ENCODE assay signal across 27 cellular contexts in genomic region chr11:86072211-86072610, GRCh38. TPM values are rescaled to one million over a fixed set of nuclear protein-coding genes. Genes with fewer than 3 reads are reported as not detected.
DNase-seq lines count a peak whose midpoint lies in the region; ATAC-seq and TF ChIP-seq lines count a peak whose summit lies in the region.
"Had no signal": no experiment of that assay in that cellular context is flagged by ENCODE, and none has a peak within 500 bp of the region (broad histone marks: within the 10 kb centered on the region; RNA-seq: fewer than 3 reads in every experiment).

No MANE protein-coding gene starts in this region.

- no peak for DNase-seq in natural killer cell treated with Interleukin-12 subunit alpha and Interleukin-12 subunit beta and Interleukin-15 and Interleukin-18, amount 100 ng/mL, for 72 hours (ENCODE audit: low spot score)
- DNase-seq in natural killer cell: no peak
- DNase-seq in adipocyte (ENCODE audit: low read depth): no peak
- no peak for DNase-seq in mesenchymal stem cell
- DNase-seq in type B pancreatic cell (ENCODE audit: extremely low spot score, unreplicated experiment): no peak
- DNase-seq in osteocyte (ENCODE audit: extremely low spot score, unreplicated experiment): no peak
- no peak for DNase-seq in NCI-H2107 (lab: John Stamatoyannopoulos, UW)
- no peak for DNase-seq in SK-N-DZ (ENCODE audit: low spot score)
- DNase-seq: 8988T; CD4-positive, alpha-beta T cell; DMS53; GDM1; Kasumi-1; MV-4-11; NCI-H1105; NCI-H1436 treated with DMSO at 0.1 percent for 48 hours; NCI-H187 treated with DMSO at 0.1 percent for 48 hours; NCI-H446; NCI-H526; NCI-H82; NK-92 treated with Interleukin-12 subunit alpha and Interleukin-12 subunit beta, amount 100 ng/mL, for 24 hours; PC-3; SJCRH30 had no signal

- H3K18ac ChIP-seq in mesenchymal stem cell (ENCODE audit: low read depth in 1 of 2, low read length in 2 of 2): no peak overlapping the region

- intact Hi-C loops in natural killer cell (cut with micrococcal nuclease): no loop called here

- H3K9me3 ChIP-seq in adipocyte (ENCODE audit: control insufficient read depth, low read length) (no peaks in the 10 kb centered on the region), mesenchymal stem cell (ENCODE audit: control insufficient read depth, low read length) (no peaks in the 10 kb centered on the region)
- H3K9me3 ChIP-seq: BLaER1 treated with 17β-estradiol and CSF1 and Interleukin-3, amounts not matched to agents 10 nM and 100 nM; SJCRH30 had no signal

- no peak overlapping the region for H3K4me2 ChIP-seq in mesenchymal stem cell (ENCODE audit: low read length, poor library complexity, severe bottlenecking)
- H3K4me2 ChIP-seq: BLaER1 treated with 17β-estradiol and CSF1 and Interleukin-3, amounts not matched to agents 10 nM and 100 nM had no signal

- H3K27ac Mint-ChIP-seq in natural killer cell treated with Interleukin-12 subunit alpha and Interleukin-12 subunit beta and Interleukin-15 and Interleukin-18, amount 100 ng/mL, for 72 hours: peak overlapping the region; percentile 1 to 2
- H3K27ac Mint-ChIP-seq in natural killer cell: no peak overlapping the region
- H3K27ac Mint-ChIP-seq in type B pancreatic cell: peak overlapping the region; percentile 35
- no peak overlapping the region for H3K27ac Mint-ChIP-seq in osteocyte (ENCODE audit: unreplicated experiment)

- H2BK120ac ChIP-seq in mesenchymal stem cell (ENCODE audit: low read depth, low read length): no peak overlapping the region

- H3K27ac ChIP-seq in mesenchymal stem cell (ENCODE audit: low read length, poor library complexity, severe bottlenecking): no peak overlapping the region
- H3K27ac ChIP-seq: BLaER1 treated with 17β-estradiol and CSF1 and Interleukin-3, amounts not matched to agents 10 nM and 100 nM; SJCRH30 had no signal

- WGBS in mesenchymal stem cell: 90% methylated on average over 4 of the region's 5 CpGs

- no peak overlapping the region for H2AFZ ChIP-seq in mesenchymal stem cell (ENCODE audit: low read depth, low read length)

- H3K36me3 ChIP-seq in adipocyte (ENCODE audit: control insufficient read depth, insufficient read depth, low read length, severe bottlenecking): no peaks in the 10 kb centered on the region
- H3K36me3 ChIP-seq in mesenchymal stem cell (ENCODE audit: control insufficient read depth in 1 of 2, insufficient read depth in 2 of 2, low read depth in 1 of 2, low read length in 2 of 2): no peaks in the 10 kb centered on the region
- H3K36me3 ChIP-seq: BLaER1 treated with 17β-estradiol and CSF1 and Interleukin-3, amounts not matched to agents 10 nM and 100 nM; SJCRH30 had no signal

- TF ChIP-seq CTCF in natural killer cell (IDR thresholded peaks at IDR 0.05) (no peak), type B pancreatic cell (conservative IDR thresholded peaks at IDR 0.05) (no peak), osteocyte (IDR thresholded peaks at IDR 0.05) (no peak)

- peaks cover 27% of the 10 kb centered on the region for H3K4me1 ChIP-seq in adipocyte (ENCODE audit: control insufficient read depth, insufficient read depth, low read length)
- peaks cover 3% of the 10 kb centered on the region for H3K4me1 ChIP-seq in mesenchymal stem cell (ENCODE audit: control insufficient read depth, insufficient read depth, low read depth, low read length)

- H2BK12ac ChIP-seq in mesenchymal stem cell (ENCODE audit: low read length in 2 of 2): no peak overlapping the region

- H3K4me3 ChIP-seq in adipocyte (ENCODE audit: low read length) (no peak overlapping the region), mesenchymal stem cell (ENCODE audit: insufficient read depth in 1 of 2, low read depth in 1 of 2, low read length in 2 of 2) (no peak overlapping the region)
- H3K4me3 ChIP-seq: BLaER1 treated with 17β-estradiol and CSF1 and Interleukin-3, amounts not matched to agents 10 nM and 100 nM; GM12878; SJCRH30 had no signal

- H3K36me3 Mint-ChIP-seq in natural killer cell treated with Interleukin-12 subunit alpha and Interleukin-12 subunit beta and Interleukin-15 and Interleukin-18, amount 100 ng/mL, for 72 hours: peaks cover 13% of the 10 kb centered on the region
- H3K36me3 Mint-ChIP-seq in natural killer cell (peaks cover 9% of the 10 kb centered on the region), type B pancreatic cell (no peaks in the 10 kb centered on the region), osteocyte (ENCODE audit: unreplicated experiment) (no peaks in the 10 kb centered on the region)

- H3K27me3 ChIP-seq in adipocyte (replicated peaks; ENCODE audit: control insufficient read depth, insufficient read depth, low read length): no peaks in the 10 kb centered on the region
- no peaks in the 10 kb centered on the region for H3K27me3 ChIP-seq in mesenchymal stem cell (ENCODE audit: control insufficient read depth in 1 of 2, insufficient read depth in 1 of 2, low read length in 2 of 2)
- H3K27me3 ChIP-seq: BLaER1 treated with 17β-estradiol and CSF1 and Interleukin-3, amounts not matched to agents 10 nM and 100 nM; SJCRH30 had no signal

- H3K23ac ChIP-seq in mesenchymal stem cell (ENCODE audit: low read length in 2 of 2): no peak overlapping the region

- H2BK5ac ChIP-seq in mesenchymal stem cell (ENCODE audit: low read depth, low read length, poor library complexity, severe bottlenecking): no peak overlapping the region

- H4K8ac ChIP-seq in mesenchymal stem cell (ENCODE audit: low read length): no peak overlapping the region

- ATAC-seq in natural killer cell treated with Interleukin-12 subunit alpha and Interleukin-12 subunit beta and Interleukin-15 and Interleukin-18, amount 100 ng/mL, for 72 hours: no peak
- ATAC-seq in natural killer cell: no peak
- ATAC-seq: GM12878, HCT116, PC-3, Right ventricle myocardium inferior had no signal

- peak overlapping the region; percentile 3 for H3K9ac ChIP-seq in adipocyte (ENCODE audit: low read length)
- peak overlapping the region; percentile 34 for H3K9ac ChIP-seq in mesenchymal stem cell (ENCODE audit: low read length)
- H3K9ac ChIP-seq: BLaER1 treated with 17β-estradiol and CSF1 and Interleukin-3, amounts not matched to agents 10 nM and 100 nM had no signal

- H3K4me1 Mint-ChIP-seq in natural killer cell treated with Interleukin-12 subunit alpha and Interleukin-12 subunit beta and Interleukin-15 and Interleukin-18, amount 100 ng/mL, for 72 hours (ENCODE audit: low read depth in 2 of 2): peaks cover 18 to 19% of the 10 kb centered on the region in 2 donors
- peaks cover 21 to 22% of the 10 kb centered on the region in 2 donors for H3K4me1 Mint-ChIP-seq in natural killer cell
- H3K4me1 Mint-ChIP-seq in type B pancreatic cell (ENCODE audit: unreplicated experiment): peaks cover 12% of the 10 kb centered on the region
- H3K4me1 Mint-ChIP-seq in osteocyte (ENCODE audit: unreplicated experiment): peaks cover 18% of the 10 kb centered on the region

- no peaks in the 10 kb centered on the region for H3K9me3 Mint-ChIP-seq in natural killer cell treated with Interleukin-12 subunit alpha and Interleukin-12 subunit beta and Interleukin-15 and Interleukin-18, amount 100 ng/mL, for 72 hours
- H3K9me3 Mint-ChIP-seq in natural killer cell (no peaks in the 10 kb centered on the region), type B pancreatic cell (no peaks in the 10 kb centered on the region), osteocyte (ENCODE audit: unreplicated experiment) (no peaks in the 10 kb centered on the region)
- H3K9me3 Mint-ChIP-seq: CD4-positive, alpha-beta T cell had no signal

- no peak overlapping the region for H3K14ac ChIP-seq in mesenchymal stem cell (ENCODE audit: low read length in 2 of 2)

- no peak overlapping the region for H2BK15ac ChIP-seq in mesenchymal stem cell (ENCODE audit: low read depth, poor library complexity, severe bottlenecking)

- H3K4me3 Mint-ChIP-seq in natural killer cell treated with Interleukin-12 subunit alpha and Interleukin-12 subunit beta and Interleukin-15 and Interleukin-18, amount 100 ng/mL, for 72 hours: no peak overlapping the region
- H3K4me3 Mint-ChIP-seq in natural killer cell (no peak overlapping the region), type B pancreatic cell (no peak overlapping the region), osteocyte (ENCODE audit: unreplicated experiment) (no peak overlapping the region)

- no peak overlapping the region for H2AK5ac ChIP-seq in mesenchymal stem cell (ENCODE audit: low read length, severe bottlenecking)

- H3K79me1 ChIP-seq in mesenchymal stem cell (replicated peaks; ENCODE audit: low read length, poor library complexity, severe bottlenecking): no peaks in the 10 kb centered on the region

- H3K27me3 Mint-ChIP-seq in natural killer cell treated with Interleukin-12 subunit alpha and Interleukin-12 subunit beta and Interleukin-15 and Interleukin-18, amount 100 ng/mL, for 72 hours: peaks cover 0 to 2% of the 10 kb centered on the region in 2 donors
- H3K27me3 Mint-ChIP-seq in natural killer cell (ENCODE audit: low read depth in 2 of 2) (no peaks in the 10 kb centered on the region), type B pancreatic cell (no peaks in the 10 kb centered on the region), osteocyte (ENCODE audit: unreplicated experiment) (no peaks in the 10 kb centered on the region)
- H3K27me3 Mint-ChIP-seq: CD4-positive, alpha-beta T cell had no signal

- H4K91ac ChIP-seq in mesenchymal stem cell (ENCODE audit: low read length): no peak overlapping the region

- H3K4ac ChIP-seq in mesenchymal stem cell (ENCODE audit: low read depth in 1 of 2, low read length in 2 of 2): no peak overlapping the region

RNA-seq across cellular contexts. Expression of gene PICALM, which starts 3.3 kb away (rescaled TPM):
- 100 to 1,000 TPM; 208 to 223 TPM for total RNA-seq in natural killer cell treated with Interleukin-12 subunit alpha and Interleukin-12 subunit beta and Interleukin-15 and Interleukin-18, amount 100 ng/mL, for 72 hours
- total RNA-seq in natural killer cell: 100 to 1,000 TPM; 262 to 291 (median 285) TPM
- polyA plus RNA-seq in mesenchymal stem cell (2013, experiment 1 of 2): 136 TPM
- polyA plus RNA-seq in mesenchymal stem cell (2013, experiment 2 of 2): 139 TPM
- 137 and 149 TPM in 2 replicates for total RNA-seq in type B pancreatic cell (ENCODE audit: low replicate concordance)
- 262 and 267 TPM in 2 replicates for total RNA-seq in osteocyte
- 59.8 and 73.2 TPM in 2 replicates for polyA plus RNA-seq in SK-N-DZ (2014; cell fraction: cytosol; rRNA removed)
- 35.7 and 77.3 TPM in 2 replicates for polyA plus RNA-seq in SK-N-DZ (2014; cell fraction: nucleus; rRNA removed)

Comparison
In these comparisons a context has a peak if more than half of its experiments do, and no peak if none do; other contexts are left out.
1. H3K27ac Mint-ChIP-seq: peak in natural killer cell treated with Interleukin-12 subunit alpha and Interleukin-12 subunit beta and Interleukin-15 and Interleukin-18, amount 100 ng/mL, for 72 hours (2 of 2) and type B pancreatic cell (single experiment); none in natural killer cell (0 of 2) and osteocyte (single experiment).